ENCODE assay signal across 1 cellular context in the genomic region with DNA sequence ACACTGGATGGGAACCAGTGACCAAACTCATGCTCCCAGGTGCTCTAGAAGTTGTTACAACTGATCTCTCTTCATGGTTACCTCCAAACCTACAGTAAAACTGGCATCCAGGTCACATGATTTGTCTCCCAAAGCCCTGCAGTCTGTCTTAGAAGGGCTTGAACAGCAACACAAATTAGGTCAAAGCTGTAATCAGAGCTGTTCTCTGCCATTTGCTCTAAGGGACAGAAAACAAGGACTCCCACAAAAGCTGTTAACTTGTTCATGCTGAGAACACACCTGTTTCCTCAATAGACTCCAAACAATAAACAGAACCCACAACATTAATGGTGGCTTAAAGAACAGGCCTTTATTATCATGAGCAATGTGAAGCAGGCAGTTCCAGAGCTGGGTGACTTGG.
TF ChIP-seq lines count a peak whose summit lies in the region.

No MANE protein-coding gene starts in this region.

TF ChIP-seq in H1, 55 proteins besides CTCF, POLR2A, EP300 and RAD21:
- TF ChIP-seq CBX5 (IDR thresholded peaks at IDR 0.05; ENCODE audit: low read depth, low read length) (no peak), SP1 (IDR thresholded peaks at IDR 0.05; ENCODE audit: low read depth, low read length) (no peak), CREB1 (IDR thresholded peaks at IDR 0.05) (no peak), FOSL1 (IDR thresholded peaks at IDR 0.05; ENCODE audit: insufficient read depth, low read depth, low read length) (no peak), HDAC2 (IDR thresholded peaks at IDR 0.05; ENCODE audit: borderline replicate concordance in 1 of 2, low read depth in 2 of 2, low read length in 2 of 2) (no peak), JUND (IDR thresholded peaks at IDR 0.05; ENCODE audit: low read length) (no peak), SIRT6 (IDR thresholded peaks at IDR 0.05; ENCODE audit: low read length) (no peak), POLR2AphosphoS5 (IDR thresholded peaks at IDR 0.05; ENCODE audit: low read depth, low read length) (no peak), CHD2 (IDR thresholded peaks at IDR 0.05; ENCODE audit: low read length) (no peak)
- TF ChIP-seq, protein P1, sequence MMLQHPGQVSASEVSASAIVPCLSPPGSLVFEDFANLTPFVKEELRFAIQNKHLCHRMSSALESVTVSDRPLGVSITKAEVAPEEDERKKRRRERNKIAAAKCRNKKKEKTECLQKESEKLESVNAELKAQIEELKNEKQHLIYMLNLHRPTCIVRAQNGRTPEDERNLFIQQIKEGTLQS (IDR thresholded peaks at IDR 0.05; ENCODE audit: insufficient read depth, low read depth, low read length) = no peak
TF ChIP-seq in H1: peak in this region for 0.
